In genomic region chr1:53122847-53123461, GRCh38 we compare ENCODE assay signal across 1 cellular context.
TF ChIP-seq lines count a peak whose summit lies in the region.

No MANE protein-coding gene starts in this region.

TF ChIP-seq in GM23338, 12 proteins besides CTCF, POLR2A, EP300 and RAD21 (continued from another document):
- TF ChIP-seq, protein P1, sequence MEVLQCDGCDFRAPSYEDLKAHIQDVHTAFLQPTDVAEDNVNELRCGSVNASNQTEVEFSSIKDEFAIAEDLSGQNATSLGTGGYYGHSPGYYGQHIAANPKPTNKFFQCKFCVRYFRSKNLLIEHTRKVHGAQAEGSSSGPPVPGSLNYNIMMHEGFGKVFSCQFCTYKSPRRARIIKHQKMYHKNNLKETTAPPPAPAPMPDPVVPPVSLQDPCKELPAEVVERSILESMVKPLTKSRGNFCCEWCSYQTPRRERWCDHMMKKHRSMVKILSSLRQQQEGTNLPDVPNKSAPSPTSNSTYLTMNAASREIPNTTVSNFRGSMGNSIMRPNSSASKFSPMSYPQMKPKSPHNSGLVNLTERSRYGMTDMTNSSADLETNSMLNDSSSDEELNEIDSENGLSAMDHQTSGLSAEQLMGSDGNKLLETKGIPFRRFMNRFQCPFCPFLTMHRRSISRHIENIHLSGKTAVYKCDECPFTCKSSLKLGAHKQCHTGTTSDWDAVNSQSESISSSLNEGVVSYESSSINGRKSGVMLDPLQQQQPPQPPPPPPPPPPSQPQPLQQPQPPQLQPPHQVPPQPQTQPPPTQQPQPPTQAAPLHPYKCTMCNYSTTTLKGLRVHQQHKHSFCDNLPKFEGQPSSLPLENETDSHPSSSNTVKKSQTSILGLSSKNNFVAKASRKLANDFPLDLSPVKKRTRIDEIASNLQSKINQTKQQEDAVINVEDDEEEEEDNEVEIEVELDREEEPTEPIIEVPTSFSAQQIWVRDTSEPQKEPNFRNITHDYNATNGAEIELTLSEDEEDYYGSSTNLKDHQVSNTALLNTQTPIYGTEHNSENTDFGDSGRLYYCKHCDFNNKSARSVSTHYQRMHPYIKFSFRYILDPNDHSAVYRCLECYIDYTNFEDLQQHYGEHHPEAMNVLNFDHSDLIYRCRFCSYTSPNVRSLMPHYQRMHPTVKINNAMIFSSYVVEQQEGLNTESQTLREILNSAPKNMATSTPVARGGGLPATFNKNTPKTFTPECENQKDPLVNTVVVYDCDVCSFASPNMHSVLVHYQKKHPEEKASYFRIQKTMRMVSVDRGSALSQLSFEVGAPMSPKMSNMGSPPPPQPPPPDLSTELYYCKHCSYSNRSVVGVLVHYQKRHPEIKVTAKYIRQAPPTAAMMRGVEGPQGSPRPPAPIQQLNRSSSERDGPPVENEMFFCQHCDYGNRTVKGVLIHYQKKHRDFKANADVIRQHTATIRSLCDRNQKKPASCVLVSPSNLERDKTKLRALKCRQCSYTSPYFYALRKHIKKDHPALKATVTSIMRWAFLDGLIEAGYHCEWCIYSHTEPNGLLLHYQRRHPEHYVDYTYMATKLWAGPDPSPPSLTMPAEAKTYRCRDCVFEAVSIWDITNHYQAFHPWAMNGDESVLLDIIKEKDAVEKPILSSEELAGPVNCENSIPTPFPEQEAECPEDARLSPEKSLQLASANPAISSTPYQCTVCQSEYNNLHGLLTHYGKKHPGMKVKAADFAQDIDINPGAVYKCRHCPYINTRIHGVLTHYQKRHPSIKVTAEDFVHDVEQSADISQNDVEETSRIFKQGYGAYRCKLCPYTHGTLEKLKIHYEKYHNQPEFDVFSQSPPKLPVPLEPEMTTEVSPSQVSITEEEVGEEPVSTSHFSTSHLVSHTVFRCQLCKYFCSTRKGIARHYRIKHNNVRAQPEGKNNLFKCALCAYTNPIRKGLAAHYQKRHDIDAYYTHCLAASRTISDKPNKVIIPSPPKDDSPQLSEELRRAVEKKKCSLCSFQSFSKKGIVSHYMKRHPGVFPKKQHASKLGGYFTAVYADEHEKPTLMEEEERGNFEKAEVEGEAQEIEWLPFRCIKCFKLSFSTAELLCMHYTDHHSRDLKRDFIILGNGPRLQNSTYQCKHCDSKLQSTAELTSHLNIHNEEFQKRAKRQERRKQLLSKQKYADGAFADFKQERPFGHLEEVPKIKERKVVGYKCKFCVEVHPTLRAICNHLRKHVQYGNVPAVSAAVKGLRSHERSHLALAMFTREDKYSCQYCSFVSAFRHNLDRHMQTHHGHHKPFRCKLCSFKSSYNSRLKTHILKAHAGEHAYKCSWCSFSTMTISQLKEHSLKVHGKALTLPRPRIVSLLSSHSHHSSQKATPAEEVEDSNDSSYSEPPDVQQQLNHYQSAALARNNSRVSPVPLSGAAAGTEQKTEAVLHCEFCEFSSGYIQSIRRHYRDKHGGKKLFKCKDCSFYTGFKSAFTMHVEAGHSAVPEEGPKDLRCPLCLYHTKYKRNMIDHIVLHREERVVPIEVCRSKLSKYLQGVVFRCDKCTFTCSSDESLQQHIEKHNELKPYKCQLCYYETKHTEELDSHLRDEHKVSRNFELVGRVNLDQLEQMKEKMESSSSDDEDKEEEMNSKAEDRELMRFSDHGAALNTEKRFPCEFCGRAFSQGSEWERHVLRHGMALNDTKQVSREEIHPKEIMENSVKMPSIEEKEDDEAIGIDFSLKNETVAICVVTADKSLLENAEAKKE (CRISPR knock-in tag; IDR thresholded peaks at IDR 0.05) = no peak
- no peak for TF ChIP-seq CREB1 (CRISPR knock-in tag; IDR thresholded peaks at IDR 0.05; ENCODE audit: low read depth)
- no peak for TF ChIP-seq ZNF114 (CRISPR knock-in tag; IDR thresholded peaks at IDR 0.05)
- TF ChIP-seq, protein P2, sequence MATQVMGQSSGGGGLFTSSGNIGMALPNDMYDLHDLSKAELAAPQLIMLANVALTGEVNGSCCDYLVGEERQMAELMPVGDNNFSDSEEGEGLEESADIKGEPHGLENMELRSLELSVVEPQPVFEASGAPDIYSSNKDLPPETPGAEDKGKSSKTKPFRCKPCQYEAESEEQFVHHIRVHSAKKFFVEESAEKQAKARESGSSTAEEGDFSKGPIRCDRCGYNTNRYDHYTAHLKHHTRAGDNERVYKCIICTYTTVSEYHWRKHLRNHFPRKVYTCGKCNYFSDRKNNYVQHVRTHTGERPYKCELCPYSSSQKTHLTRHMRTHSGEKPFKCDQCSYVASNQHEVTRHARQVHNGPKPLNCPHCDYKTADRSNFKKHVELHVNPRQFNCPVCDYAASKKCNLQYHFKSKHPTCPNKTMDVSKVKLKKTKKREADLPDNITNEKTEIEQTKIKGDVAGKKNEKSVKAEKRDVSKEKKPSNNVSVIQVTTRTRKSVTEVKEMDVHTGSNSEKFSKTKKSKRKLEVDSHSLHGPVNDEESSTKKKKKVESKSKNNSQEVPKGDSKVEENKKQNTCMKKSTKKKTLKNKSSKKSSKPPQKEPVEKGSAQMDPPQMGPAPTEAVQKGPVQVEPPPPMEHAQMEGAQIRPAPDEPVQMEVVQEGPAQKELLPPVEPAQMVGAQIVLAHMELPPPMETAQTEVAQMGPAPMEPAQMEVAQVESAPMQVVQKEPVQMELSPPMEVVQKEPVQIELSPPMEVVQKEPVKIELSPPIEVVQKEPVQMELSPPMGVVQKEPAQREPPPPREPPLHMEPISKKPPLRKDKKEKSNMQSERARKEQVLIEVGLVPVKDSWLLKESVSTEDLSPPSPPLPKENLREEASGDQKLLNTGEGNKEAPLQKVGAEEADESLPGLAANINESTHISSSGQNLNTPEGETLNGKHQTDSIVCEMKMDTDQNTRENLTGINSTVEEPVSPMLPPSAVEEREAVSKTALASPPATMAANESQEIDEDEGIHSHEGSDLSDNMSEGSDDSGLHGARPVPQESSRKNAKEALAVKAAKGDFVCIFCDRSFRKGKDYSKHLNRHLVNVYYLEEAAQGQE (IDR thresholded peaks at IDR 0.05; ENCODE audit: unreplicated experiment) = no peak
- no peak for TF ChIP-seq EZH2 (IDR thresholded peaks at IDR 0.05; ENCODE audit: low read depth, unreplicated experiment)
- TF ChIP-seq EZH2phosphoT487 (IDR thresholded peaks at IDR 0.05; ENCODE audit: unreplicated experiment) = no peak
- no peak for TF ChIP-seq STAT1 (IDR thresholded peaks at IDR 0.05; ENCODE audit: unreplicated experiment)
- TF ChIP-seq JUNB (IDR thresholded peaks at IDR 0.05; ENCODE audit: unreplicated experiment) = no peak
- TF ChIP-seq ZNF331 (CRISPR knock-in tag; IDR thresholded peaks at IDR 0.05; ENCODE audit: low read depth) = no peak
- TF ChIP-seq ETS1 (IDR thresholded peaks at IDR 0.05) = no peak
- TF ChIP-seq POLR2AphosphoS5 (IDR thresholded peaks at IDR 0.05; ENCODE audit: low read depth) = no peak
